1 cellular context compared by ENCODE assay signal in the genomic region with DNA sequence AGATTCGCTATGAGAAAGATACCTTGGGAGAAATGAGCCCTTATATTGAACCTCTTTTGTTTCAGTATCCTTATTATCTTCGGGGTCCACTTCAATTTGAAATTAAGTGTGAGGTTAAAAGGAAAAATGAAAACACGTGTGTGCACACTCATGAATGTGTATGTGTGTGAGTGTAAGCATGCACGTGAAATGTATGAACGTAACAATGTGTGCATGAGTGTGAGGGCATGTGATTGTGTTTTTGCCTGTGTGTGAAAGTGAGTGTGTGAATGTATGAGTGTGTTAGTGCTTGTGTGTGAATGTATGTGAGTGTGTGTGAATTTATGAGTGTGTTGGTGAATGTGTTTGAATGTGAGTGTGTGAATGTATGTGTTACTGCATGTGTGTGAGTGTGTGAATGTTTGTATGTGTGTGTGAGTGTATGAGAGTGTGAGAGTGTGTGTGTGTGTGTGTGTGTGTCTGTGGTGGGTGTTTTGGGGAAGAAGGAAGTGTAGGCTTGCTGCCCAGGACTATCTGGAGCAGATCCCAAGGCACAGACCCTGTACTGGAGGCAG.
TF ChIP-seq lines count a peak whose summit lies in the region.

No MANE protein-coding gene starts in this region.

TF ChIP-seq in WTC11, 78 proteins besides CTCF, POLR2A, EP300 and RAD21 (continued from another document):
- TF ChIP-seq ATF1 (CRISPR knock-in tag; IDR thresholded peaks at IDR 0.05) (no peak), SOX15 (CRISPR knock-in tag; IDR thresholded peaks at IDR 0.05) (no peak), TEAD1 (CRISPR knock-in tag; IDR thresholded peaks at IDR 0.05) (no peak)
- TF ChIP-seq, protein P1, sequence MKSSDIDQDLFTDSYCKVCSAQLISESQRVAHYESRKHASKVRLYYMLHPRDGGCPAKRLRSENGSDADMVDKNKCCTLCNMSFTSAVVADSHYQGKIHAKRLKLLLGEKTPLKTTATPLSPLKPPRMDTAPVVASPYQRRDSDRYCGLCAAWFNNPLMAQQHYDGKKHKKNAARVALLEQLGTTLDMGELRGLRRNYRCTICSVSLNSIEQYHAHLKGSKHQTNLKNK (CRISPR knock-in tag; IDR thresholded peaks at IDR 0.05): no peak
- TF ChIP-seq, protein P2, sequence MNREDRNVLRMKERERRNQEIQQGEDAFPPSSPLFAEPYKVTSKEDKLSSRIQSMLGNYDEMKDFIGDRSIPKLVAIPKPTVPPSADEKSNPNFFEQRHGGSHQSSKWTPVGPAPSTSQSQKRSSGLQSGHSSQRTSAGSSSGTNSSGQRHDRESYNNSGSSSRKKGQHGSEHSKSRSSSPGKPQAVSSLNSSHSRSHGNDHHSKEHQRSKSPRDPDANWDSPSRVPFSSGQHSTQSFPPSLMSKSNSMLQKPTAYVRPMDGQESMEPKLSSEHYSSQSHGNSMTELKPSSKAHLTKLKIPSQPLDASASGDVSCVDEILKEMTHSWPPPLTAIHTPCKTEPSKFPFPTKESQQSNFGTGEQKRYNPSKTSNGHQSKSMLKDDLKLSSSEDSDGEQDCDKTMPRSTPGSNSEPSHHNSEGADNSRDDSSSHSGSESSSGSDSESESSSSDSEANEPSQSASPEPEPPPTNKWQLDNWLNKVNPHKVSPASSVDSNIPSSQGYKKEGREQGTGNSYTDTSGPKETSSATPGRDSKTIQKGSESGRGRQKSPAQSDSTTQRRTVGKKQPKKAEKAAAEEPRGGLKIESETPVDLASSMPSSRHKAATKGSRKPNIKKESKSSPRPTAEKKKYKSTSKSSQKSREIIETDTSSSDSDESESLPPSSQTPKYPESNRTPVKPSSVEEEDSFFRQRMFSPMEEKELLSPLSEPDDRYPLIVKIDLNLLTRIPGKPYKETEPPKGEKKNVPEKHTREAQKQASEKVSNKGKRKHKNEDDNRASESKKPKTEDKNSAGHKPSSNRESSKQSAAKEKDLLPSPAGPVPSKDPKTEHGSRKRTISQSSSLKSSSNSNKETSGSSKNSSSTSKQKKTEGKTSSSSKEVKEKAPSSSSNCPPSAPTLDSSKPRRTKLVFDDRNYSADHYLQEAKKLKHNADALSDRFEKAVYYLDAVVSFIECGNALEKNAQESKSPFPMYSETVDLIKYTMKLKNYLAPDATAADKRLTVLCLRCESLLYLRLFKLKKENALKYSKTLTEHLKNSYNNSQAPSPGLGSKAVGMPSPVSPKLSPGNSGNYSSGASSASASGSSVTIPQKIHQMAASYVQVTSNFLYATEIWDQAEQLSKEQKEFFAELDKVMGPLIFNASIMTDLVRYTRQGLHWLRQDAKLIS (CRISPR knock-in tag; IDR thresholded peaks at IDR 0.05; ENCODE audit: borderline replicate concordance): no peak
- TF ChIP-seq, protein P3, sequence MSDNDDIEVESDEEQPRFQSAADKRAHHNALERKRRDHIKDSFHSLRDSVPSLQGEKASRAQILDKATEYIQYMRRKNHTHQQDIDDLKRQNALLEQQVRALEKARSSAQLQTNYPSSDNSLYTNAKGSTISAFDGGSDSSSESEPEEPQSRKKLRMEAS (CRISPR knock-in tag; IDR thresholded peaks at IDR 0.05): no peak
